In genomic region chrX:44931441-44931973, GRCh38 we compare ENCODE assay signal across 22 cellular contexts. TPM values are rescaled to one million over a fixed set of nuclear protein-coding genes. Genes with fewer than 3 reads are reported as not detected.
DNase-seq lines count a peak whose midpoint lies in the region; ATAC-seq and TF ChIP-seq lines count a peak whose summit lies in the region.
"Had no signal": no experiment of that assay in that cellular context is flagged by ENCODE, and none has a peak within 500 bp of the region (broad histone marks: within the 10 kb centered on the region; RNA-seq: fewer than 3 reads in every experiment).

No MANE protein-coding gene starts in this region.

- no CpG with 5 or more reads among the region's 4 CpGs for WGBS in IMR-90 (ENCODE audit: extremely low coverage in 2 of 2, insufficient read length in 1 of 2), 2 experiments

- no peak overlapping the region for H4K91ac ChIP-seq in IMR-90 (ENCODE audit: insufficient read depth, low read depth, low read length)

- H2BK5ac ChIP-seq in IMR-90 (ENCODE audit: low read depth, low read length, poor library complexity, severe bottlenecking), result no peak overlapping the region

- H2BK20ac ChIP-seq in IMR-90 (ENCODE audit: low read depth, low read length), result no peak overlapping the region

- H3K27me3 Mint-ChIP-seq in activated T-cell treated with anti-CD3 and anti-CD28 coated beads, Interleukin-2, amount 50 U/mL, for 4 hours (ENCODE audit: low read depth), result no peaks in the 10 kb centered on the region
- H3K27me3 Mint-ChIP-seq in CD4-positive, alpha-beta T cell, result no peaks in the 10 kb centered on the region
- no peaks in the 10 kb centered on the region for H3K27me3 Mint-ChIP-seq in naive thymus-derived CD8-positive, alpha-beta T cell
- H3K27me3 Mint-ChIP-seq: CD4-positive, CD25-positive, alpha-beta regulatory T cell had no signal

- intact Hi-C loops in CD4-positive, alpha-beta T cell (cut with DNase I, micrococcal nuclease), result loop anchor here in 1 of 2 experiments (10.0 kb wide), 1 partner anchor 57 kb away; the partner anchor contains the start of gene KDM6A
- intact Hi-C loops in IMR-90 (cut with micrococcal nuclease), result no loop called here

- no TSS peak for BruUV-seq in IMR-90 (replicated peaks; lab: Mats Ljungman, UMichigan)

- no peak overlapping the region for H3K4me2 ChIP-seq in IMR-90 (ENCODE audit: low read depth, low read length)

- H3K9me1 ChIP-seq in IMR-90 (ENCODE audit: insufficient read depth, low read length), result peaks cover 2% of the 10 kb centered on the region; the same call in 1 of the 2 replicates

- ATAC-seq in activated T-cell treated with anti-CD3 and anti-CD28 coated beads, Interleukin-2, amount 50 U/mL, for 4 hours, result peak; percentile 30 to 66
- ATAC-seq in CD4-positive, alpha-beta T cell (ENCODE audit: poor library complexity), result no peak
- ATAC-seq in IMR-90 (ENCODE audit: low read depth) (no peak), GM21825 (IDR thresholded peaks at IDR 0.05; ENCODE audit: unreplicated experiment) (no peak), left lobe of liver (no peak)
- ATAC-seq in naive thymus-derived CD8-positive, alpha-beta T cell, result peak; percentile 28 to 62
- ATAC-seq: Panc1 had no signal

- H2BK120ac ChIP-seq in IMR-90 (ENCODE audit: low read depth, low read length), result no peak overlapping the region

- H3K4me1 Mint-ChIP-seq in activated T-cell treated with anti-CD3 and anti-CD28 coated beads, Interleukin-2, amount 50 U/mL, for 4 hours (ENCODE audit: low read depth), result peaks cover 56% of the 10 kb centered on the region
- H3K4me1 Mint-ChIP-seq in CD4-positive, alpha-beta T cell (ENCODE audit: low read depth), result peaks cover 69% of the 10 kb centered on the region
- peaks cover 23 to 75% (median 56%) of the 10 kb centered on the region in 4 donors for H3K4me1 Mint-ChIP-seq in naive thymus-derived CD8-positive, alpha-beta T cell

- H4K20me1 ChIP-seq in IMR-90 (ENCODE audit: insufficient read depth, low read length), result peaks cover 25% of the 10 kb centered on the region; the same call in 1 of the 2 replicates

- no peak overlapping the region for H3K4ac ChIP-seq in IMR-90 (ENCODE audit: low read depth, low read length)

- H4K8ac ChIP-seq in IMR-90 (ENCODE audit: low read depth in 2 of 2, low read length in 2 of 2), result no peak overlapping the region

- TF ChIP-seq RAD21 in IMR-90 (IDR thresholded peaks at IDR 0.05; ENCODE audit: low read length), result no peak

- TF ChIP-seq CTCF in CD4-positive, alpha-beta T cell (IDR thresholded peaks at IDR 0.05), result no peak
- TF ChIP-seq CTCF in IMR-90 (conservative IDR thresholded peaks at IDR 0.05; ENCODE audit: low read depth, low read length), result no peak

- H3K4me3 Mint-ChIP-seq in activated T-cell treated with anti-CD3 and anti-CD28 coated beads, Interleukin-2, amount 50 U/mL, for 4 hours, result no peak overlapping the region
- no peak overlapping the region for H3K4me3 Mint-ChIP-seq in CD4-positive, alpha-beta T cell
- peak overlapping the region in 2 of 10 donors; percentile 11 to 33 for H3K4me3 Mint-ChIP-seq in naive thymus-derived CD8-positive, alpha-beta T cell
- H3K4me3 Mint-ChIP-seq: HFFc6 had no signal

- POLR2A ChIA-PET in CD4-positive, alpha-beta T cell (lab: Charles Lee), result no interaction called here
- POLR2A ChIA-PET in IMR-90 (lab: Charles Lee; ENCODE audit: unreplicated experiment), result no interaction called here
- POLR2A ChIA-PET in naive thymus-derived CD8-positive, alpha-beta T cell (lab: Charles Lee), result interaction anchor here (0.6 to 0.7 kb wide), 2 partner anchors 9 to 378 kb away, joined by 3 to 4 read pairs; no protein-coding TSS in a partner anchor

- H3K9me3 Mint-ChIP-seq in activated T-cell treated with anti-CD3 and anti-CD28 coated beads, Interleukin-2, amount 50 U/mL, for 4 hours, result no peaks in the 10 kb centered on the region
- H3K9me3 Mint-ChIP-seq in CD4-positive, alpha-beta T cell, result no peaks in the 10 kb centered on the region
- peaks cover 0 to 21% (median 0%) of the 10 kb centered on the region in 9 donors for H3K9me3 Mint-ChIP-seq in naive thymus-derived CD8-positive, alpha-beta T cell
- H3K9me3 Mint-ChIP-seq: HFFc6 had no signal

- H3K4me1 ChIP-seq in IMR-90 (ENCODE audit: control insufficient read depth, insufficient read depth, low read length), result no peaks in the 10 kb centered on the region
- H3K4me1 ChIP-seq: BE2C had no signal

- no peak overlapping the region for H3K23ac ChIP-seq in IMR-90 (ENCODE audit: low read depth, low read length)

- H3K4me3 ChIP-seq in IMR-90 (ENCODE audit: insufficient read depth, low read depth, low read length), result no peak overlapping the region

- no peak overlapping the region for H2AK5ac ChIP-seq in IMR-90 (ENCODE audit: low read depth, low read length)

- no peak for TF ChIP-seq POLR2A in IMR-90 (IDR thresholded peaks at IDR 0.05; ENCODE audit: low read depth, low read length)

- H2BK15ac ChIP-seq in IMR-90 (ENCODE audit: low read depth, low read length), result no peak overlapping the region

- no peak overlapping the region for H2AFZ ChIP-seq in IMR-90 (replicated peaks; ENCODE audit: low read length, poor library complexity)

- CTCF ChIA-PET in CD4-positive, alpha-beta T cell (lab: Charles Lee), result interaction anchor here (0.9 kb wide), 1 partner anchor 37 kb away, joined by 4 read pairs; no protein-coding TSS in a partner anchor
- CTCF ChIA-PET in IMR-90 (lab: Yijun Ruan, JAX), result no interaction called here

- peak overlapping the region; percentile 3 for H3K27ac Mint-ChIP-seq in CD4-positive, alpha-beta T cell
- H3K27ac Mint-ChIP-seq in naive thymus-derived CD8-positive, alpha-beta T cell, result peak overlapping the region in 4 of 10 donors; percentile 0 to 43 (median 28)
- H3K27ac Mint-ChIP-seq: HFFc6 had no signal

- no peaks in the 10 kb centered on the region for H3K9me3 ChIP-seq in CD4-positive, alpha-beta T cell (ENCODE audit: control insufficient read depth, low read length)
- no peaks in the 10 kb centered on the region for H3K9me3 ChIP-seq in IMR-90 (ENCODE audit: control insufficient read depth, insufficient read depth, low read length)
- H3K9me3 ChIP-seq: BE2C, Caco-2 had no signal

- no peak overlapping the region for H4K5ac ChIP-seq in IMR-90 (ENCODE audit: low read depth, low read length)

- in situ Hi-C loops in IMR-90 (cut with MboI; ENCODE audit: low sequenced_read_pairs), result no loop called here

- H3K27me3 ChIP-seq in CD4-positive, alpha-beta T cell (ENCODE audit: control insufficient read depth, insufficient read depth, low read length), result no peaks in the 10 kb centered on the region
- no peaks in the 10 kb centered on the region for H3K27me3 ChIP-seq in IMR-90 (ENCODE audit: control insufficient read depth, insufficient read depth, low read length)
- H3K27me3 ChIP-seq: BE2C had no signal

- peaks cover 12 to 26% of the 10 kb centered on the region in 2 experiments for H3K79me1 ChIP-seq in IMR-90 (ENCODE audit: low read depth in 1 of 2, low read length in 2 of 2)

- no peak overlapping the region for H3K18ac ChIP-seq in IMR-90 (ENCODE audit: low read depth, low read length)

- no peak for DNase-seq in activated T-cell treated with anti-CD3 and anti-CD28 coated beads, Interleukin-2, amount 50 U/mL, for 4 hours
- no peak for DNase-seq in activated T-cell treated with anti-CD3 and anti-CD28 coated beads for 4 hours
- DNase-seq in CD4-positive, alpha-beta T cell, result no peak
- DNase-seq in IMR-90, result no peak
- peak in 1 of 10 donors; percentile 19 for DNase-seq in naive thymus-derived CD8-positive, alpha-beta T cell
- DNase-seq in left lobe of liver (ENCODE audit: low spot score), result no peak
- DNase-seq: BE2C; Caco-2; CD4-positive, CD25-positive, alpha-beta regulatory T cell; DMS 273 treated with DMSO at 0.1 percent for 48 hours; DMS79 treated with DMSO at 0.1 percent for 48 hours; H7; HFFc6; KG1; NCI-H1105 treated with DMSO at 0.1 percent for 48 hours; NCI-H2029 treated with DMSO at 0.1 percent for 48 hours; NCI-H345; NCI-H524; NCI-H82; SIG-M5 had no signal

- no peak overlapping the region for H3K27ac ChIP-seq in CD4-positive, alpha-beta T cell (ENCODE audit: low read depth, low read length)
- H3K27ac ChIP-seq in IMR-90 (ENCODE audit: insufficient read depth, low read length), result no peak overlapping the region

- dilution Hi-C loops in IMR-90 (cut with HindIII; ENCODE audit: low sequenced_read_pairs, unreplicated experiment), result no loop called here

- no peak overlapping the region for H2AK9ac ChIP-seq in IMR-90 (replicated peaks; ENCODE audit: low read depth, low read length, poor library complexity)

- H3K14ac ChIP-seq in IMR-90 (replicated peaks; ENCODE audit: low read depth, low read length), result no peak overlapping the region

- H3K56ac ChIP-seq in IMR-90 (ENCODE audit: extremely low read depth, insufficient read depth, low read length), result no peak overlapping the region

- H3K36me3 ChIP-seq in IMR-90 (ENCODE audit: control insufficient read depth, insufficient read depth, low read length), result no peaks in the 10 kb centered on the region
- H3K36me3 ChIP-seq: BE2C had no signal

- H3K36me3 Mint-ChIP-seq in activated T-cell treated with anti-CD3 and anti-CD28 coated beads, Interleukin-2, amount 50 U/mL, for 4 hours (ENCODE audit: insufficient read depth), result peaks cover 2% of the 10 kb centered on the region
- no peaks in the 10 kb centered on the region for H3K36me3 Mint-ChIP-seq in CD4-positive, alpha-beta T cell (ENCODE audit: low read depth)
- H3K36me3 Mint-ChIP-seq in naive thymus-derived CD8-positive, alpha-beta T cell, result peaks cover 0 to 6% (median 4%) of the 10 kb centered on the region in 3 donors

- no peak overlapping the region for H3K9ac ChIP-seq in IMR-90 (ENCODE audit: low read depth, low read length)

TF ChIP-seq in IMR-90, 13 proteins besides CTCF, POLR2A, EP300 and RAD21 (continues in another document):
- TF ChIP-seq RCOR1 (IDR thresholded peaks at IDR 0.05; ENCODE audit: insufficient replicate concordance, low read length) (no peak), MXI1 (IDR thresholded peaks at IDR 0.05; ENCODE audit: borderline replicate concordance, low read depth, low read length) (no peak), NFE2L2 (IDR thresholded peaks at IDR 0.05; ENCODE audit: low read depth, low read length) (no peak), CEBPB (IDR thresholded peaks at IDR 0.05; ENCODE audit: low read depth, low read length) (peak; percentile 82), SMC3 (IDR thresholded peaks at IDR 0.05; ENCODE audit: low read depth, low read length) (no peak), RFX5 (IDR thresholded peaks at IDR 0.05; ENCODE audit: low read depth, low read length) (no peak), MAZ (IDR thresholded peaks at IDR 0.05; ENCODE audit: borderline replicate concordance, low read depth, low read length) (no peak), FOS (IDR thresholded peaks at IDR 0.05; ENCODE audit: low read depth, low read length) (no peak)

RNA-seq across cellular contexts. Expression of gene KDM6A, which starts 58.5 kb away (rescaled TPM):
- total RNA-seq in activated T-cell treated with anti-CD3 and anti-CD28 coated beads, Interleukin-2, amount 50 U/mL, for 4 hours, result 10 to 100 TPM; 17.6 to 29.7 (median 21.5) TPM
- total RNA-seq in CD4-positive, alpha-beta T cell, result 10 to 100 TPM; 59.6 to 63.9 TPM
- total RNA-seq in IMR-90 (2012; rRNA removed) (24.9 and 25.3 TPM in 2 replicates), left lobe of liver (8.4 TPM)
- 11.7 TPM in 2 replicates for polyA plus RNA-seq in IMR-90 (2012; rRNA removed)
- polyA plus RNA-seq in IMR-90 (2012; cell fraction: cytosol; rRNA removed), result 1.3 and 3.2 TPM in 2 replicates
- 10.6 and 47.0 TPM in 2 replicates for polyA plus RNA-seq in IMR-90 (2012; cell fraction: nucleus; rRNA removed; ENCODE audit: low replicate concordance)
- 10 to 100 TPM; 44.5 to 47.2 TPM for total RNA-seq in naive thymus-derived CD8-positive, alpha-beta T cell
- polyA plus RNA-seq in naive thymus-derived CD8-positive, alpha-beta T cell, result 10 to 100 TPM; 11.5 to 17.2 (median 15.2) TPM

Comparison
In these comparisons a context has a peak if more than half of its experiments do, and no peak if none do; other contexts are left out.
1. ATAC-seq: peak in activated T-cell treated with anti-CD3 and anti-CD28 coated beads, Interleukin-2, amount 50 U/mL, for 4 hours (2 of 2) and naive thymus-derived CD8-positive, alpha-beta T cell (2 of 2); none in CD4-positive, alpha-beta T cell (single experiment), IMR-90 (single experiment), GM21825 (single experiment) and left lobe of liver (single experiment).